ENCODE assay signal across 29 cellular contexts in the genomic region with DNA sequence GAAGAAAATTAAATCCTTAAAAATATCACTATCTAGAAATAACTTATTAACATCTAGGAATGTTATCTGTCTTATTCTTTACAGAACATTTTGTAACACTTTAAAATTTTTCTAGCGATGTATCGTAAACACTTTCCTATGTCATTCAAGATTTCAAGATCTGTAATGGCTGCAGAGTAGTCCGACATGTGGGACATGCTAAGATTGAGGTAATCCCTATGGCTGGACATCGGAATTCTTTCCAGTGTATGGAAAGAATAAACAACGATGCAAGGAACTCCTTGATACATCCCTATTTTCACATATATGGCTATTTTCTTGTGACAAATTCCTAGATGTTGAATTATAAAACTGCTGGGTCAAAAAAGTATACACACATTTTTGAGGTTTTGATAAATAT.
"Had no signal": no experiment of that assay in that cellular context is flagged by ENCODE, and none has a peak within 500 bp of the region (broad histone marks: within the 10 kb centered on the region; RNA-seq: fewer than 3 reads in every experiment).

No MANE protein-coding gene starts in this region.

- DNase-seq: activated CD4-positive, alpha-beta memory T cell treated with anti-CD3 and anti-CD28 coated beads for 36 hours; activated CD4-positive, alpha-beta T cell treated with anti-CD3 and anti-CD28 coated beads for 36 hours; activated CD4-positive, alpha-beta T cell treated with anti-CD3 and anti-CD28 coated beads, Interleukin-2, amount 50 U/mL, for 1 hour; activated CD8-positive, alpha-beta memory T cell treated with anti-CD3 and anti-CD28 coated beads, Interleukin-2, amount 50 U/mL, for 4 hours; activated gamma-delta T cell treated with Interleukin-2 at 50 U/mL for 16 hours; activated naive CD4-positive, alpha-beta T cell treated with anti-CD3 and anti-CD28 coated beads for 36 hours; activated T-cell treated with anti-CD3 and anti-CD28 coated beads for 4 hours; activated T-cell treated with anti-CD3 and anti-CD28 coated beads, Interleukin-2, amount 50 U/mL, for 4 hours; anterior cingulate cortex; central memory CD4-positive, alpha-beta T cell; NCI-H1105; NCI-H1417 treated with DMSO at 0.1 percent for 48 hours; NCI-H187 treated with DMSO at 0.1 percent for 48 hours; NCI-H2081; NCI-H2171 treated with DMSO at 0.1 percent for 48 hours; NCI-H226; NCI-H524 treated with DMSO at 0.1 percent for 48 hours; NCI-H748 treated with DMSO at 0.1 percent for 48 hours; NK-92 treated with Interleukin-12 subunit alpha and Interleukin-12 subunit beta, amount 100 ng/mL, for 24 hours; PC-3; T1000 had no signal

- FAIRE-seq: bronchial epithelial cell, K562, RCC 7860 had no signal

- ATAC-seq: activated CD4-positive, alpha-beta T cell treated with anti-CD3 and anti-CD28 coated beads for 36 hours; activated CD4-positive, CD25-positive, alpha-beta regulatory T cell treated with anti-CD3 and anti-CD28 coated beads, Interleukin-2, amount 50 U/mL, for 24 hours; activated naive CD4-positive, alpha-beta T cell treated with anti-CD3 and anti-CD28 coated beads, Interleukin-2, amount 50 U/mL, for 72 hours; activated T-cell treated with anti-CD3 and anti-CD28 coated beads, Interleukin-2, amount 50 U/mL, for 4 hours; K562; PC-3; Right ventricle myocardium inferior; WTC11 had no signal

- H3K27ac ChIP-seq: RWPE1 had no signal

- H3K4me3 ChIP-seq: K562 had no signal
